ENCODE assay signal across 10 cellular contexts in genomic region chr10:75397571-75397921, GRCh38. TPM values are rescaled to one million over a fixed set of nuclear protein-coding genes. Genes with fewer than 3 reads are reported as not detected.
DNase-seq lines count a peak whose midpoint lies in the region; ATAC-seq and TF ChIP-seq lines count a peak whose summit lies in the region.
"Had no signal": no experiment of that assay in that cellular context is flagged by ENCODE, and none has a peak within 500 bp of the region (broad histone marks: within the 10 kb centered on the region; RNA-seq: fewer than 3 reads in every experiment).

No MANE protein-coding gene starts in this region.

- no peaks in the 10 kb centered on the region for H3K36me3 ChIP-seq in ACC112 (ENCODE audit: insufficient read depth, low read length)

- ATAC-seq in HG03095 (IDR thresholded peaks at IDR 0.05; ENCODE audit: unreplicated experiment): no peak

- no peak overlapping the region for H2AFZ ChIP-seq in ACC112 (ENCODE audit: low read length, unreplicated experiment)

- H3K4me1 Mint-ChIP-seq in neural crest cell: peaks cover 30% of the 10 kb centered on the region

- H3K79me2 ChIP-seq in ACC112 (ENCODE audit: control insufficient read depth, insufficient read depth, low read length, unreplicated experiment): peaks cover 49% of the 10 kb centered on the region

- no peak for TF ChIP-seq CTCF in RWPE1 (conservative IDR thresholded peaks at IDR 0.05; ENCODE audit: low read depth)
- TF ChIP-seq CTCF in fibroblast of villous mesenchyme (IDR thresholded peaks at IDR 0.05; ENCODE audit: insufficient read depth, low read depth, low read length): no peak
- TF ChIP-seq CTCF in neural crest cell (conservative IDR thresholded peaks at IDR 0.05): no peak

- peak overlapping the region; percentile 81 for H3K27ac ChIP-seq in ACC112 (ENCODE audit: low read depth, low read length)
- peak overlapping the region; percentile 84 for H3K27ac ChIP-seq in RWPE1

- peak overlapping the region; percentile 93 for H3K4me3 ChIP-seq in ACC112 (ENCODE audit: low read depth, low read length)
- H3K4me3 ChIP-seq in fibroblast of villous mesenchyme (ENCODE audit: low read depth, low read length): peak overlapping the region; percentile 92

- peaks cover 77% of the 10 kb centered on the region for H3K27me3 Mint-ChIP-seq in neural crest cell (ENCODE audit: low read depth)

- H3K9me3 Mint-ChIP-seq in neural crest cell: no peaks in the 10 kb centered on the region

- CTCF ChIA-PET in RWPE1 (lab: Yijun Ruan, JAX): interaction anchor here (1.0 kb wide), 1 partner anchor 152 kb away, joined by 3 read pairs; no protein-coding TSS in a partner anchor

- H3K27ac Mint-ChIP-seq in neural crest cell (ENCODE audit: unreplicated experiment): peak overlapping the region; percentile 63

- H3K36me3 Mint-ChIP-seq in neural crest cell (ENCODE audit: low read depth): peaks cover 12% of the 10 kb centered on the region

- peaks cover 3% of the 10 kb centered on the region for H3K4me1 ChIP-seq in ACC112 (ENCODE audit: control insufficient read depth, insufficient read depth, low read length, unreplicated experiment)

- DNase-seq in RWPE1 (ENCODE audit: low spot score): no peak
- no peak for DNase-seq in fibroblast of villous mesenchyme (ENCODE audit: low read depth)
- DNase-seq in neural crest cell (ENCODE audit: low read depth, low spot score): peak; percentile 21
- DNase-seq in mucosa of gallbladder (ENCODE audit: low spot score): no peak
- DNase-seq in NCI-H345 (lab: John Stamatoyannopoulos, UW): no peak
- DNase-seq in NCI-H128 (lab: John Stamatoyannopoulos, UW; ENCODE audit: unreplicated experiment): no peak
- DNase-seq: NCI-H526 treated with DMSO at 0.1 percent for 48 hours, substantia nigra had no signal

- H3K4me3 Mint-ChIP-seq in neural crest cell: peak overlapping the region; percentile 89

- POLR2A ChIA-PET in RWPE1 (lab: Yijun Ruan, JAX; ENCODE audit: low non-redundant PET): no interaction called here

- no peaks in the 10 kb centered on the region for H3K27me3 ChIP-seq in ACC112 (ENCODE audit: insufficient read depth, low read length)

RNA-seq across cellular contexts. Expression of gene ZNF503, which starts 4.0 kb away (rescaled TPM):
- total RNA-seq in fibroblast of villous mesenchyme: 7.8 and 11.9 TPM in 2 replicates
- total RNA-seq in neural crest cell: 14.6 and 15.9 TPM in 2 replicates
- 15.9 TPM for total RNA-seq in mucosa of gallbladder

RNA-seq across cellular contexts. Expression of gene LRMDA, which starts 33.9 kb away (rescaled TPM):
- total RNA-seq in fibroblast of villous mesenchyme: under 0.01 and 0.64 TPM in 2 replicates
- total RNA-seq in neural crest cell: 0.98 and 3.1 TPM in 2 replicates
- total RNA-seq in mucosa of gallbladder: 17.1 TPM
